Comparison of ENCODE assay signal across 19 cellular contexts in the genomic region with DNA sequence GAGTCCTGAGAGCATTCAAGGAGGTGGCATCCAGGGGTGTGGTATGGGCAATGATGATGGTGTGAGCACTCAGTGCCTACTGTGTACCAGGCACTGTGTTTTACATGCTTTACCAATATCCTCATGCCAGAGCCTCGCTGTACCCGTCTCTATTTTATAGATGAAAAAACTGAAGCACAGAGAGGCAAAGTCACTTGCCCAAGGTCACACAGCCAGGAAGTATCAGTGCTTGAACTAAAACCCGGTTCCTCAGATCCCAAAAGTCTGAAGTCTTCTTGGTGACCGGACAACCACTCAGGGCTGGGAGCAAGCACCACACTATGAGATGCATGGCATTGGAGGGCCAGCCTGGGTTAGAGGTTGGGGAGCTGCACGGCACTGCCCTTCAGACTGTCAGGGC.
"Had no signal": no experiment of that assay in that cellular context is flagged by ENCODE, and none has a peak within 500 bp of the region (broad histone marks: within the 10 kb centered on the region; RNA-seq: fewer than 3 reads in every experiment).

No MANE protein-coding gene starts in this region.

- H3K27ac ChIP-seq: epithelial cell of prostate, esophagus muscularis mucosa, gastroesophageal sphincter, parathyroid adenoma, psoas muscle, skin epidermis, suprapubic skin, thyroid gland, upper lobe of left lung, vagina had no signal

- H3K9ac ChIP-seq: parathyroid adenoma had no signal

- H3K4me3 ChIP-seq: esophagus muscularis mucosa, gastroesophageal sphincter, psoas muscle, skin epidermis, suprapubic skin, thyroid gland, upper lobe of left lung, vagina had no signal

- ATAC-seq: effector memory CD8-positive, alpha-beta T cell; gastroesophageal sphincter; left colon; psoas muscle; sciatic nerve had no signal

- H3K79me2 ChIP-seq: parathyroid adenoma had no signal

- H3K36me3 ChIP-seq: esophagus muscularis mucosa, gastroesophageal sphincter, suprapubic skin, thyroid gland, upper lobe of left lung, vagina had no signal

- H3K4me1 ChIP-seq: esophagus muscularis mucosa, gastroesophageal sphincter, parathyroid adenoma, psoas muscle, suprapubic skin, thyroid gland, upper lobe of left lung, vagina had no signal

- H3K9me3 ChIP-seq: psoas muscle, thyroid gland, upper lobe of left lung, vagina had no signal

- H2AFZ ChIP-seq: parathyroid adenoma had no signal

- DNase-seq: effector memory CD8-positive, alpha-beta T cell; glutamatergic neuron; left colon; mesendoderm; naive B cell; psoas muscle; retina; stimulated activated CD4-positive, alpha-beta T cell treated with anti-CD3 and anti-CD28 coated beads, Interleukin-12 subunit alpha, Interleukin-12 subunit beta, amount 100 ng/mL, for 4 hours; stimulated activated naive CD8-positive, alpha-beta T cell treated with anti-CD3 and anti-CD28 coated beads, Interleukin-15, Interleukin-2, amounts not matched to agents 100 U/mL and 50 U/mL, for 24 hours; thyroid gland had no signal

- H3K27me3 ChIP-seq: thyroid gland, upper lobe of left lung, vagina had no signal
